8 cellular contexts compared by ENCODE assay signal in the genomic region with DNA sequence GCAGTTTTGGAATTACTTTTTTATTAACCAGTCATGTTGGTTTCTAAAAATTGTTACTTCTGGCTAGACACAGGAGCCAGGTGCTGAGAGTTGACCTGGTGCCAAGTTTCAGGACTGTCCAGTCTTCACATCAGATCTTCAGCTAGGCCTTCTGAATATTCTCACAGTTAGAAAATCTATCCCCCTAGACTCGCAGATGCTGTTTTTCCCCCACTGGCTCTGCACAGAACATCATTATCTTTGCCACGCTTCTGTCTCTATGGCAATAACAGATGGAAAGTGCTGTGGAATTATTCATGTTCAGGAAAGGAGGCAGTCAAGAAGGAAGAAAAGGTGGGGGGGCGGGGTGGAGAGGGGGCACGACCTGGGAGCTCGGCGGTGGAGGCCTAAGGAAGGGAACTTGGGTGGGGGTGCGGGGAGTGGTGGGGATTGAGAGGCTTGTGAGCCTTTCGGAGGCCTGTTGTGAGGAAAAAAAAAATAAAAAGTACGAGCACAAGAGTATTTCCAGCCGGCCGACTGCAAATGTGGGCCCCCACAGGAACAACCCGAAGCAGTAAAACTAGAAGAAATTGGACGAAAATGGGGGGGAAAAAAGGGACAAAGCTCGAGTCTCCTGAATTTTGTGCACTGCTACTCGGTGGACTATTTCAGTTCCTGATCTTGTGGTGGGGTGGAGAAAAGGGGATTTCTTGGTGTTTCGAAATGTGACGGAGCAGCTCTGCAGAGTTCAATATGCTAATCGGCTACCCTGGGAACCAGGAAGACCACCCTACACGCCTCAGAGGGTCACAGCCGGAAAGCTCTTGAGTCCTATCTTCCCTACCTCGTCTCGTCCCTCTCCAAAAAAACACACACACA. TPM values are rescaled to one million over a fixed set of nuclear protein-coding genes. Genes with fewer than 3 reads are reported as not detected.
DNase-seq lines count a peak whose midpoint lies in the region; ATAC-seq and TF ChIP-seq lines count a peak whose summit lies in the region.

No MANE protein-coding gene starts in this region.

- TF ChIP-seq CTCF in activated B cell treated with CpG ODN at 0.5 μM for 24 hours (IDR thresholded peaks at IDR 0.05), result no peak

- H3K27ac Mint-ChIP-seq in activated naive CD4-positive, alpha-beta T cell treated with anti-CD3 and anti-CD28 coated beads, Interleukin-2, amount 50 U/mL, for 24 hours, result peak overlapping the region; percentile 46
- H3K27ac Mint-ChIP-seq in activated B cell treated with CpG ODN at 0.5 μM for 24 hours, result peak overlapping the region; percentile 97

- peak overlapping the region; percentile 79 for H3K4me3 Mint-ChIP-seq in activated naive CD4-positive, alpha-beta T cell treated with anti-CD3 and anti-CD28 coated beads, Interleukin-2, amount 50 U/mL, for 24 hours
- peak overlapping the region; percentile 88 for H3K4me3 Mint-ChIP-seq in activated B cell treated with CpG ODN at 0.5 μM for 24 hours

- POLR2A ChIA-PET in activated B cell treated with CpG ODN at 0.5 μM for 24 hours (lab: Charles Lee), result interaction anchor here (0.6 to 4.1 kb wide), 37 partner anchors 8 to 678 kb away, joined by 3 to 45 read pairs (median 6); a partner anchor contains a TSS

- ATAC-seq in HG02763 (IDR thresholded peaks at IDR 0.05; ENCODE audit: unreplicated experiment), result peak; percentile 18
- ATAC-seq in activated B cell treated with CpG ODN at 0.5 μM for 24 hours (ENCODE audit: low read depth), result peak; percentile 23

- no peaks in the 10 kb centered on the region for H3K27me3 Mint-ChIP-seq in activated naive CD4-positive, alpha-beta T cell treated with anti-CD3 and anti-CD28 coated beads, Interleukin-2, amount 50 U/mL, for 24 hours
- no peaks in the 10 kb centered on the region for H3K27me3 Mint-ChIP-seq in activated B cell treated with CpG ODN at 0.5 μM for 24 hours

- intact Hi-C loops in activated B cell treated with CpG ODN at 0.5 μM for 24 hours (cut with micrococcal nuclease), result loop anchor here (1.0 to 5.0 kb wide), 8 partner anchors 8 to 591 kb away; a partner anchor contains a TSS

- peaks cover 44% of the 10 kb centered on the region for H3K4me1 Mint-ChIP-seq in activated naive CD4-positive, alpha-beta T cell treated with anti-CD3 and anti-CD28 coated beads, Interleukin-2, amount 50 U/mL, for 24 hours
- peaks cover 79% of the 10 kb centered on the region for H3K4me1 Mint-ChIP-seq in activated B cell treated with CpG ODN at 0.5 μM for 24 hours

- H3K9me3 Mint-ChIP-seq in activated naive CD4-positive, alpha-beta T cell treated with anti-CD3 and anti-CD28 coated beads, Interleukin-2, amount 50 U/mL, for 24 hours, result no peaks in the 10 kb centered on the region
- H3K9me3 Mint-ChIP-seq in activated B cell treated with CpG ODN at 0.5 μM for 24 hours, result no peaks in the 10 kb centered on the region

- peaks cover 7% of the 10 kb centered on the region for H3K36me3 Mint-ChIP-seq in activated naive CD4-positive, alpha-beta T cell treated with anti-CD3 and anti-CD28 coated beads, Interleukin-2, amount 50 U/mL, for 24 hours
- H3K36me3 Mint-ChIP-seq in activated B cell treated with CpG ODN at 0.5 μM for 24 hours (ENCODE audit: low read depth), result peaks cover 24% of the 10 kb centered on the region

- CTCF ChIA-PET in activated B cell treated with CpG ODN at 0.5 μM for 24 hours (lab: Charles Lee), result interaction anchor here (1.1 to 3.7 kb wide), 5 partner anchors 13 to 56 kb away, joined by 3 to 25 read pairs (median 5); no protein-coding TSS in a partner anchor

- DNase-seq in activated naive CD4-positive, alpha-beta T cell treated with anti-CD3 and anti-CD28 coated beads, Interleukin-2, amount 50 U/mL, for 16 hours, result no peak
- DNase-seq in NCI-H146 treated with DMSO at 0.1 percent for 48 hours (lab: John Stamatoyannopoulos, UW; ENCODE audit: unreplicated experiment) (peak; percentile 51), activated B cell treated with CpG ODN at 0.5 μM for 24 hours (no peak), germinal center (ENCODE audit: low spot score) (peak; percentile 16), occipital lobe (lab: John Stamatoyannopoulos, UW) (peak; percentile 25), NCI-H345 treated with DMSO at 0.1 percent for 48 hours (lab: John Stamatoyannopoulos, UW; ENCODE audit: unreplicated experiment) (no peak)

RNA-seq across cellular contexts. Expression of a gene that starts 1.5 kb away (rescaled TPM):
- total RNA-seq in activated B cell treated with CpG ODN at 0.5 μM for 24 hours, result 112 and 123 TPM in 2 replicates
- total RNA-seq in occipital lobe, result 134 TPM

Comparison
In these comparisons a context has a peak if more than half of its experiments do, and no peak if none do; other contexts are left out.
1. DNase-seq: peak in NCI-H146 treated with DMSO at 0.1 percent for 48 hours (single experiment), germinal center (single experiment) and occipital lobe (single experiment); none in activated naive CD4-positive, alpha-beta T cell treated with anti-CD3 and anti-CD28 coated beads, Interleukin-2, amount 50 U/mL, for 16 hours (single experiment), activated B cell treated with CpG ODN at 0.5 μM for 24 hours (single experiment) and NCI-H345 treated with DMSO at 0.1 percent for 48 hours (single experiment).